ENCODE assay signal across 1 cellular context in genomic region chr16:54589326-54589725, GRCh38.
TF ChIP-seq lines count a peak whose summit lies in the region.

No MANE protein-coding gene starts in this region.

TF ChIP-seq in H1, 55 proteins besides CTCF, POLR2A, EP300 and RAD21 (continued from another document):
- TF ChIP-seq, protein P1, sequence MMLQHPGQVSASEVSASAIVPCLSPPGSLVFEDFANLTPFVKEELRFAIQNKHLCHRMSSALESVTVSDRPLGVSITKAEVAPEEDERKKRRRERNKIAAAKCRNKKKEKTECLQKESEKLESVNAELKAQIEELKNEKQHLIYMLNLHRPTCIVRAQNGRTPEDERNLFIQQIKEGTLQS (IDR thresholded peaks at IDR 0.05; ENCODE audit: insufficient read depth, low read depth, low read length): no peak
- no peak for TF ChIP-seq GABPA (IDR thresholded peaks at IDR 0.05; ENCODE audit: borderline replicate concordance, insufficient read depth, low read length)
